Comparison of ENCODE assay signal across 6 cellular contexts in genomic region chr12:120466560-120467315, GRCh38. TPM values are rescaled to one million over a fixed set of nuclear protein-coding genes. Genes with fewer than 3 reads are reported as not detected.
A peak's percentile ranks its signal among the peaks of the same experiment; 100 is the strongest.
DNase-seq lines count a peak whose midpoint lies in the region; ATAC-seq, FAIRE-seq and TF ChIP-seq lines count a peak whose summit lies in the region.

No MANE protein-coding gene starts in this region.

- intact Hi-C loops in sigmoid colon (cut with DNase I), result no loop called here

- H3K4me3 ChIP-seq in HAP-1 (no peak overlapping the region), sigmoid colon (no peak overlapping the region)

- ATAC-seq in HG03039 (IDR thresholded peaks at IDR 0.05; ENCODE audit: unreplicated experiment), result no peak

- H3K36me3 ChIP-seq in HAP-1 (replicated peaks) (peaks cover 51% of the 10 kb centered on the region), sigmoid colon (peaks cover 19 to 48% (median 35%) of the 10 kb centered on the region in 4 donors)

- no peak overlapping the region for H3K27ac ChIP-seq in sigmoid colon

- H3K27me3 ChIP-seq in HAP-1 (ENCODE audit: low read depth) (no peaks in the 10 kb centered on the region), sigmoid colon (no peaks in the 10 kb centered on the region)

- in situ Hi-C loops in HAP-1 (cut with MboI; ENCODE audit: low sequenced_read_pairs), result no loop called here

- H3K4me1 ChIP-seq in HAP-1 (peaks cover 22% of the 10 kb centered on the region), sigmoid colon (peaks cover 0 to 40% (median 23%) of the 10 kb centered on the region in 4 donors)

- peaks cover 35% of the 10 kb centered on the region for H3K4me1 Mint-ChIP-seq in chondrocyte (ENCODE audit: low read depth)

- no peak for TF ChIP-seq POLR2A in sigmoid colon (IDR thresholded peaks at IDR 0.05)

- 62 to 70% methylated on average over 8 of the region's 8 CpGs for WGBS in sigmoid colon, 2 donors

- no peak for TF ChIP-seq EP300 in sigmoid colon (IDR thresholded peaks at IDR 0.05)

- H3K4me3 Mint-ChIP-seq in chondrocyte (ENCODE audit: unreplicated experiment), result no peak overlapping the region

- TF ChIP-seq CTCF in chondrocyte (IDR thresholded peaks at IDR 0.05) (peak; percentile 81), sigmoid colon (IDR thresholded peaks at IDR 0.05) (peak in 3 of 4 experiments; percentile 30 to 38 (median 36))

- H3K9me3 Mint-ChIP-seq in chondrocyte (ENCODE audit: low read depth), result no peaks in the 10 kb centered on the region

- DNase-seq in HAP-1 (ENCODE audit: low spot score in 2 of 2) (peak; percentile 67 to 81), RPMI7951 (ENCODE audit: low read depth) (peak; percentile 36), chondrocyte (ENCODE audit: low spot score) (no peak), sigmoid colon (no peak), urothelium cell line (ENCODE audit: low spot score) (no peak)

- no peak for FAIRE-seq in urothelium cell line (lab: Jason Lieb, UNC)

- H3K27ac Mint-ChIP-seq in chondrocyte (ENCODE audit: unreplicated experiment), result no peak overlapping the region

- H3K36me3 Mint-ChIP-seq in chondrocyte (ENCODE audit: low read depth), result peaks cover 12% of the 10 kb centered on the region

- H3K9me3 ChIP-seq in HAP-1 (no peaks in the 10 kb centered on the region), sigmoid colon (no peaks in the 10 kb centered on the region)

- no peaks in the 10 kb centered on the region for H3K27me3 Mint-ChIP-seq in chondrocyte (ENCODE audit: low read depth)

RNA-seq across cellular contexts. Expression of gene SRSF9, which starts 2.8 kb away (rescaled TPM):
- total RNA-seq in RPMI7951 (2014; rRNA removed; shearing (Covaris generic)), result 172 and 194 TPM in 2 replicates
- total RNA-seq in chondrocyte (108 to 150 TPM (median 113 TPM) in 3 replicates), sigmoid colon (10 to 100 TPM; 41.4 to 55.1 (median 45.2) TPM)
- 100 to 1,000 TPM; 136 to 187 (median 158) TPM for polyA plus RNA-seq in sigmoid colon

RNA-seq across cellular contexts. Expression of gene GATC, which starts 20.5 kb away (rescaled TPM):
- 17.7 and 17.8 TPM in 2 replicates for total RNA-seq in RPMI7951 (2014; rRNA removed; shearing (Covaris generic))
- 17.6 to 18.8 TPM (median 18.0 TPM) in 3 replicates for total RNA-seq in chondrocyte
- total RNA-seq in sigmoid colon, result 10 to 100 TPM; 17.4 to 20.0 (median 19.2) TPM
- 10 to 100 TPM in 2 of 3 donors, 1 to 10 TPM in 1; 8.4 to 15.0 (median 13.0) TPM for polyA plus RNA-seq in sigmoid colon

RNA-seq across cellular contexts. Expression of gene TRIAP1, which starts 20.6 kb away (rescaled TPM):
- total RNA-seq in RPMI7951 (2014; rRNA removed; shearing (Covaris generic)), result 26.9 and 33.5 TPM in 2 replicates
- total RNA-seq in chondrocyte (26.3 to 32.3 TPM (median 27.1 TPM) in 3 replicates), sigmoid colon (10 to 100 TPM in 3 of 4 donors, 1 to 10 TPM in 1; 8.6 to 14.8 (median 12.4) TPM)
- polyA plus RNA-seq in sigmoid colon, result 10 to 100 TPM; 33.6 to 37.7 (median 34.8) TPM

RNA-seq across cellular contexts. Expression of gene COX6A1, which starts 28.8 kb away (rescaled TPM):
- total RNA-seq in RPMI7951 (2014; rRNA removed; shearing (Covaris generic)), result 430 and 475 TPM in 2 replicates
- total RNA-seq in chondrocyte (299 to 302 TPM (median 300 TPM) in 3 replicates), sigmoid colon (100 to 1,000 TPM; 432 to 759 (median 620) TPM)
- 1,000 to 10,000 TPM in 1 of 3 donors, 100 to 1,000 TPM in 2; 628 to 1,413 (median 992) TPM for polyA plus RNA-seq in sigmoid colon

RNA-seq across cellular contexts. Expression of gene DYNLL1, which starts 29.2 kb away (rescaled TPM):
- 585 and 618 TPM in 2 replicates for total RNA-seq in RPMI7951 (2014; rRNA removed; shearing (Covaris generic))
- total RNA-seq in chondrocyte (317 to 550 TPM (median 322 TPM) in 3 replicates), sigmoid colon (100 to 1,000 TPM; 204 to 254 (median 235) TPM)
- 100 to 1,000 TPM; 285 to 942 (median 912) TPM for polyA plus RNA-seq in sigmoid colon

Comparison
In these comparisons a context has a peak if more than half of its experiments do, and no peak if none do; other contexts are left out.
1. DNase-seq: peak in HAP-1 (2 of 2) and RPMI7951 (single experiment); none in chondrocyte (single experiment), sigmoid colon (single experiment) and urothelium cell line (single experiment).